15 cellular contexts compared by ENCODE assay signal in genomic region chr15:69039516-69040225, GRCh38. TPM values are rescaled to one million over a fixed set of nuclear protein-coding genes. Genes with fewer than 3 reads are reported as not detected.
DNase-seq lines count a peak whose midpoint lies in the region; ATAC-seq and TF ChIP-seq lines count a peak whose summit lies in the region.
"Had no signal": no experiment of that assay in that cellular context is flagged by ENCODE, and none has a peak within 500 bp of the region (broad histone marks: within the 10 kb centered on the region; RNA-seq: fewer than 3 reads in every experiment).

No MANE protein-coding gene starts in this region.

- intact Hi-C loops in Right ventricle myocardium inferior (cut with DNase I), result no loop called here
- intact Hi-C loops in heart right ventricle (cut with DNase I), result no loop called here

- H3K27me3 ChIP-seq in heart right ventricle (peaks cover 0 to 19% (median 4%) of the 10 kb centered on the region in 7 donors), MG63 (no peaks in the 10 kb centered on the region), foreskin keratinocyte (peaks cover 2% of the 10 kb centered on the region)
- H3K27me3 ChIP-seq: BLaER1 treated with 17β-estradiol and CSF1 and Interleukin-3, amounts not matched to agents 10 nM and 100 nM had no signal

- H3K4me3 ChIP-seq in heart right ventricle, result no peak overlapping the region
- H3K4me3 ChIP-seq in MG63, result no peak overlapping the region
- H3K4me3 ChIP-seq: BLaER1 treated with 17β-estradiol and CSF1 and Interleukin-3, amounts not matched to agents 10 nM and 100 nM; GM12878 had no signal

- DNase-seq in Right ventricle myocardium inferior (ENCODE audit: missing footprints) (peak; percentile 27), heart right ventricle (no peak), ecto neural progenitor cell (ENCODE audit: low spot score) (peak; percentile 25), mesenteric fat pad (ENCODE audit: low spot score) (peak; percentile 68), MG63 (no peak), kidney tubule cell (ENCODE audit: low spot score) (no peak), foreskin keratinocyte (no peak)
- DNase-seq: ACHN; CD4-positive, CD25-positive, alpha-beta regulatory T cell; DMS79 had no signal

- no peaks in the 10 kb centered on the region for H3K36me3 ChIP-seq in heart right ventricle
- no peaks in the 10 kb centered on the region for H3K36me3 ChIP-seq in MG63
- H3K36me3 ChIP-seq: BLaER1 treated with 17β-estradiol and CSF1 and Interleukin-3, amounts not matched to agents 10 nM and 100 nM had no signal

- H3K27ac ChIP-seq in heart right ventricle (no peak overlapping the region), foreskin keratinocyte (no peak overlapping the region)
- H3K27ac ChIP-seq: BLaER1 treated with 17β-estradiol and CSF1 and Interleukin-3, amounts not matched to agents 10 nM and 100 nM had no signal

- TF ChIP-seq CTCF in heart right ventricle (IDR thresholded peaks at IDR 0.05), result no peak
- TF ChIP-seq CTCF in foreskin keratinocyte (conservative IDR thresholded peaks at IDR 0.05), result no peak

- no peak for ATAC-seq in Right ventricle myocardium inferior
- ATAC-seq in heart right ventricle, result no peak
- no peak for ATAC-seq in foreskin keratinocyte
- ATAC-seq: GM12878, HCT116 had no signal

- H3K4me1 ChIP-seq in heart right ventricle (no peaks in the 10 kb centered on the region), foreskin keratinocyte (peaks cover 8% of the 10 kb centered on the region)

- WGBS in heart right ventricle, 2 donors, result 84 to 87% methylated on average over 6 of the region's 6 CpGs

- H3K9me3 ChIP-seq in heart right ventricle, result no peaks in the 10 kb centered on the region
- H3K9me3 ChIP-seq in MG63, result no peaks in the 10 kb centered on the region
- H3K9me3 ChIP-seq: BLaER1 treated with 17β-estradiol and CSF1 and Interleukin-3, amounts not matched to agents 10 nM and 100 nM had no signal

RNA-seq across cellular contexts. Expression of gene NOX5, which starts 25.2 kb away (rescaled TPM):
- not detected for total RNA-seq in Right ventricle myocardium inferior
- under 1 TPM in 6 of 10 donors, not detected in 4; 0.06 to 0.30 (median 0.18) TPM for total RNA-seq in heart right ventricle
- polyA plus RNA-seq in heart right ventricle, result under 1 TPM; 0.06 to 0.37 TPM
- 0.19 TPM for total RNA-seq in mesenteric fat pad
- not detected in 2 replicates for total RNA-seq in MG63 (2014; rRNA removed; shearing (Covaris generic); ENCODE audit: low replicate concordance)
- 0.04 and 0.14 TPM in 2 replicates for total RNA-seq in foreskin keratinocyte
- 0.03 and 0.04 TPM in 2 replicates for polyA plus RNA-seq in foreskin keratinocyte
- total RNA-seq: A172; CD4-positive, CD25-positive, alpha-beta regulatory T cell; G401; GM12878 had no signal
- polyA plus RNA-seq: CD4-positive, CD25-positive, alpha-beta regulatory T cell; GM12878 had no signal

Comparison
In these comparisons a context has a peak if more than half of its experiments do, and no peak if none do; other contexts are left out.
1. DNase-seq: peak in Right ventricle myocardium inferior (single experiment), ecto neural progenitor cell (single experiment) and mesenteric fat pad (single experiment); none in heart right ventricle (0 of 2), MG63 (single experiment), kidney tubule cell (single experiment) and foreskin keratinocyte (0 of 2).